In genomic region chr2:239276813-239277193, GRCh38 we compare ENCODE assay signal across 15 cellular contexts.
DNase-seq lines count a peak whose midpoint lies in the region; ATAC-seq and TF ChIP-seq lines count a peak whose summit lies in the region.
"Had no signal": no experiment of that assay in that cellular context is flagged by ENCODE, and none has a peak within 500 bp of the region (broad histone marks: within the 10 kb centered on the region; RNA-seq: fewer than 3 reads in every experiment).

No MANE protein-coding gene starts in this region.

- no peak overlapping the region for H2AFZ ChIP-seq in neuronal stem cell (ENCODE audit: low read length)

- H2BK120ac ChIP-seq in neuronal stem cell (ENCODE audit: low read depth, low read length) = no peak overlapping the region

- H3K27me3 Mint-ChIP-seq in naive thymus-derived CD4-positive, alpha-beta T cell = no peaks in the 10 kb centered on the region

- H3K4me1 Mint-ChIP-seq in naive thymus-derived CD4-positive, alpha-beta T cell = peaks cover 50 to 73% (median 67%) of the 10 kb centered on the region in 7 donors

- H3K9me3 ChIP-seq in neuronal stem cell (replicated peaks in 1 of 2; ENCODE audit: control insufficient read depth in 2 of 2, insufficient read depth in 1 of 2, low read depth in 1 of 2, low read length in 2 of 2) = no peaks in the 10 kb centered on the region
- no peaks in the 10 kb centered on the region for H3K9me3 ChIP-seq in naive thymus-derived CD4-positive, alpha-beta T cell (ENCODE audit: control insufficient read depth in 2 of 3, low read length in 3 of 3)
- H3K9me3 ChIP-seq: pancreas, SJSA1 had no signal

- WGBS in neuronal stem cell (ENCODE audit: extremely low coverage in 2 of 2, insufficient read length in 2 of 2, insufficient replicate concordance in 1 of 2), 2 donors = no CpG with 5 or more reads among the region's 7 CpGs

- no peak overlapping the region for H3K14ac ChIP-seq in neuronal stem cell (ENCODE audit: low read length)

- ATAC-seq in activated CD4-positive, CD25-positive, alpha-beta regulatory T cell treated with anti-CD3 and anti-CD28 coated beads, Interleukin-2, amount 50 U/mL, for 24 hours = no peak
- ATAC-seq in GM21367 (IDR thresholded peaks at IDR 0.05; ENCODE audit: unreplicated experiment) = no peak
- ATAC-seq in naive thymus-derived CD4-positive, alpha-beta T cell = no peak
- ATAC-seq: stimulated activated naive CD8-positive, alpha-beta T cell treated with anti-CD3 and anti-CD28 coated beads, Interleukin-15, amount 100 ng/mL, for 72 hours had no signal

- H4K91ac ChIP-seq in neuronal stem cell (ENCODE audit: low read depth, low read length, poor library complexity) = no peak overlapping the region

- no peak overlapping the region for H3K9ac ChIP-seq in neuronal stem cell (ENCODE audit: low read depth, low read length, poor library complexity)

- H2BK5ac ChIP-seq in neuronal stem cell (ENCODE audit: low read length) = no peak overlapping the region

- TF ChIP-seq CTCF in BJ (IDR thresholded peaks at IDR 0.05; ENCODE audit: insufficient read depth, low read depth, low read length) (peak; percentile 25; the same call in 1 of the 2 replicates), GM12864 (IDR thresholded peaks at IDR 0.05; ENCODE audit: low read depth, low read length, missing control alignments) (peak; percentile 3)

- no peak overlapping the region for H3K4me3 ChIP-seq in BJ (ENCODE audit: low read depth, low read length)
- H3K4me3 ChIP-seq in GM12864 (ENCODE audit: low read depth, low read length) = no peak overlapping the region
- no peak overlapping the region for H3K4me3 ChIP-seq in neuronal stem cell (ENCODE audit: low read length in 2 of 2)
- H3K4me3 ChIP-seq in naive thymus-derived CD4-positive, alpha-beta T cell (ENCODE audit: low read length) = no peak overlapping the region
- H3K4me3 ChIP-seq: pancreas, SJSA1 had no signal

- peaks cover 21% of the 10 kb centered on the region for H3K79me1 ChIP-seq in neuronal stem cell (ENCODE audit: low read depth, low read length)

- peaks cover 0 to 11% (median 0%) of the 10 kb centered on the region in 5 donors for H3K36me3 Mint-ChIP-seq in naive thymus-derived CD4-positive, alpha-beta T cell

- peak overlapping the region; percentile 76 for H2AK5ac ChIP-seq in neuronal stem cell (ENCODE audit: low read depth, low read length)

- H3K4me3 Mint-ChIP-seq in naive thymus-derived CD4-positive, alpha-beta T cell = peak overlapping the region in 3 of 10 donors; percentile 8 to 54 (median 9)
- H3K4me3 Mint-ChIP-seq: stimulated activated naive CD8-positive, alpha-beta T cell treated with anti-CD3 and anti-CD28 coated beads, Interleukin-15, amount 100 ng/mL, for 72 hours had no signal

- no peak overlapping the region for H3K4ac ChIP-seq in neuronal stem cell (ENCODE audit: low read length)

- CTCF ChIA-PET in BJ (lab: Yijun Ruan, JAX) = interaction anchor here (1.0 kb wide), 2 partner anchors 12 to 17 kb away, joined by 3 to 4 read pairs; no protein-coding TSS in a partner anchor
- CTCF ChIA-PET in naive thymus-derived CD4-positive, alpha-beta T cell (lab: Charles Lee) = interaction anchor here (1.4 to 2.4 kb wide), 2 partner anchors 9 to 121 kb away, joined by 3 to 13 read pairs; no protein-coding TSS in a partner anchor

- DNase-seq in BJ (ENCODE audit: low read depth) (no peak), GM12864 (ENCODE audit: low read depth) (no peak), neuronal stem cell (ENCODE audit: low spot score) (no peak), dermis blood vessel endothelial cell (no peak)
- no peak for DNase-seq in naive thymus-derived CD4-positive, alpha-beta T cell
- DNase-seq: activated naive CD4-positive, alpha-beta T cell treated with Interleukin-2 at 50 U/mL for 16 hours; NCI-H1417 treated with DMSO at 0.1 percent for 48 hours; NCI-H526; stimulated activated CD4-positive, alpha-beta T cell treated with anti-CD3 and anti-CD28 coated beads, Interleukin-4, amount 100 ng/mL, for 24 hours; stimulated activated naive CD8-positive, alpha-beta T cell treated with anti-CD3 and anti-CD28 coated beads, Interleukin-15, amount 100 ng/mL, for 72 hours had no signal

- H2BK15ac ChIP-seq in neuronal stem cell (ENCODE audit: low read length) = peak overlapping the region; percentile 26

- H3K4me2 ChIP-seq in neuronal stem cell (ENCODE audit: insufficient read depth, low read length, poor library complexity, severe bottlenecking) = no peak overlapping the region

- H3K36me3 ChIP-seq in BJ (ENCODE audit: control insufficient read depth, insufficient read depth, low read length) (no peaks in the 10 kb centered on the region), neuronal stem cell (replicated peaks in 1 of 2; ENCODE audit: control insufficient read depth in 2 of 2, insufficient read depth in 2 of 2, low read length in 2 of 2) (no peaks in the 10 kb centered on the region)
- no peaks in the 10 kb centered on the region for H3K36me3 ChIP-seq in naive thymus-derived CD4-positive, alpha-beta T cell (ENCODE audit: control insufficient read depth in 2 of 3, insufficient read depth in 3 of 3, low read length in 3 of 3)
- H3K36me3 ChIP-seq: pancreas, SJSA1 had no signal

- H3K23ac ChIP-seq in neuronal stem cell (ENCODE audit: low read depth, low read length, poor library complexity) = no peak overlapping the region

- H3K27ac Mint-ChIP-seq in naive thymus-derived CD4-positive, alpha-beta T cell = peak overlapping the region in 4 of 9 donors; percentile 41 to 97 (median 66)
- H3K27ac Mint-ChIP-seq: stimulated activated naive CD8-positive, alpha-beta T cell treated with anti-CD3 and anti-CD28 coated beads, Interleukin-15, amount 100 ng/mL, for 72 hours had no signal

- intact Hi-C loops in naive thymus-derived CD4-positive, alpha-beta T cell (cut with micrococcal nuclease) = no loop called here

- POLR2A ChIA-PET in BJ (lab: Charles Lee) = no interaction called here
- POLR2A ChIA-PET in naive thymus-derived CD4-positive, alpha-beta T cell (lab: Charles Lee) = interaction anchor here (1.3 to 22.2 kb wide), 2 partner anchors 16 to 93 kb away, joined by 3 to 362 read pairs; no protein-coding TSS in a partner anchor

- H3K27me3 ChIP-seq in BJ (ENCODE audit: control insufficient read depth, insufficient read depth, low read length) (no peaks in the 10 kb centered on the region), neuronal stem cell (ENCODE audit: control insufficient read depth in 3 of 3, insufficient read depth in 3 of 3, low read depth in 1 of 3, low read length in 3 of 3) (no peaks in the 10 kb centered on the region)
- H3K27me3 ChIP-seq in naive thymus-derived CD4-positive, alpha-beta T cell (ENCODE audit: control insufficient read depth in 2 of 2, insufficient read depth in 2 of 2, low read length in 2 of 2) = no peaks in the 10 kb centered on the region
- H3K27me3 ChIP-seq: pancreas, SJSA1 had no signal

- no peaks in the 10 kb centered on the region for H3K9me3 Mint-ChIP-seq in naive thymus-derived CD4-positive, alpha-beta T cell
- H3K9me3 Mint-ChIP-seq: stimulated activated naive CD8-positive, alpha-beta T cell treated with anti-CD3 and anti-CD28 coated beads, Interleukin-15, amount 100 ng/mL, for 72 hours had no signal

- H3K4me1 ChIP-seq in neuronal stem cell (ENCODE audit: control insufficient read depth in 2 of 2, insufficient read depth in 1 of 2, low read depth in 1 of 2, low read length in 2 of 2) = peaks cover 20 to 22% of the 10 kb centered on the region in 2 donors
- peaks cover 17 to 32% of the 10 kb centered on the region in 2 donors for H3K4me1 ChIP-seq in naive thymus-derived CD4-positive, alpha-beta T cell (ENCODE audit: control insufficient read depth in 2 of 2, insufficient read depth in 2 of 2, low read length in 2 of 2)
- H3K4me1 ChIP-seq: pancreas had no signal

- peak overlapping the region; percentile 4 for H3K27ac ChIP-seq in cingulate gyrus (ENCODE audit: low read depth, low read length)
- H3K27ac ChIP-seq in neuronal stem cell (replicated peaks; ENCODE audit: low read length) = no peak overlapping the region
- no peak overlapping the region for H3K27ac ChIP-seq in naive thymus-derived CD4-positive, alpha-beta T cell (ENCODE audit: low read depth, low read length)
- H3K27ac ChIP-seq: pancreas had no signal

- H3K18ac ChIP-seq in neuronal stem cell (ENCODE audit: low read length) = peak overlapping the region; percentile 77

- H2BK12ac ChIP-seq in neuronal stem cell (ENCODE audit: low read length) = no peak overlapping the region

- no peak overlapping the region for H4K8ac ChIP-seq in neuronal stem cell (ENCODE audit: low read depth, low read length)
